In the genomic region with DNA sequence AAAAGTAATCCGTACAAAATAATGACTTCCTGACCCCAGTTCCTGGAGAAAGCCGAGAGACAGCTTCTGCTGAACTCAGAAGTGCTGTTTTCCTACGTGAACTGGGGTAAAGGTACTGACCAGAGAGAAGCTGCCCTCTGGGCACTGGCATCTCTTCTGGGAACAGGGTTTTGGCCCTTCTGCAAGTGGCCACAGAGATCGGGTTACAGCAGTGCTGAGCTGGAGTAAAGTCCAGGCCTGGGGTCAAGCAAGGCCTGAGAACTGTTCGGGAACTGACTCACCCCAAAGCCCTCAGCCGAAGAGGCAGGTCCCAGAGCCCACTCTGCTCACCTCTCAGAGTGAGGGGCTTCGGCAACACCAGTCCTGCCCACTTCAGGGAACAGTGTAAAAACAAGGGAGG, we compare ENCODE assay signal across 13 cellular contexts.
A peak's percentile ranks its signal among the peaks of the same experiment; 100 is the strongest.
DNase-seq lines count a peak whose midpoint lies in the region; ATAC-seq and TF ChIP-seq lines count a peak whose summit lies in the region.
"Had no signal": no experiment of that assay in that cellular context is flagged by ENCODE, and none has a peak within 500 bp of the region (broad histone marks: within the 10 kb centered on the region; RNA-seq: fewer than 3 reads in every experiment).

No MANE protein-coding gene starts in this region.

- H3K4me1 ChIP-seq in BLaER1 treated with 17β-estradiol and CSF1 and Interleukin-3, amounts not matched to agents 10 nM and 100 nM = peaks cover 39 to 76% (median 67%) of the 10 kb centered on the region in 10 experiments
- H3K4me1 ChIP-seq: transverse colon had no signal

- no peaks in the 10 kb centered on the region for H3K9me3 Mint-ChIP-seq in naive thymus-derived CD8-positive, alpha-beta T cell
- H3K9me3 Mint-ChIP-seq: immature natural killer cell had no signal

- no peaks in the 10 kb centered on the region; a peak in 1 of 22 replicates for H3K36me3 ChIP-seq in BLaER1 treated with 17β-estradiol and CSF1 and Interleukin-3, amounts not matched to agents 10 nM and 100 nM
- H3K36me3 ChIP-seq: transverse colon had no signal

- no peak for ATAC-seq in naive thymus-derived CD8-positive, alpha-beta T cell
- no peak for ATAC-seq in HG03025 (IDR thresholded peaks at IDR 0.05; ENCODE audit: low FRiP score, unreplicated experiment)

- H3K36me3 Mint-ChIP-seq in naive thymus-derived CD8-positive, alpha-beta T cell = no peaks in the 10 kb centered on the region
- H3K36me3 Mint-ChIP-seq: immature natural killer cell had no signal

- POLR2A ChIA-PET in naive thymus-derived CD8-positive, alpha-beta T cell (lab: Charles Lee) = interaction anchor here (0.7 kb wide), 1 partner anchor 11 kb away, joined by 3 read pairs; no protein-coding TSS in a partner anchor

- no peak overlapping the region for H3K4me3 ChIP-seq in BLaER1 treated with 17β-estradiol and CSF1 and Interleukin-3, amounts not matched to agents 10 nM and 100 nM
- H3K4me3 ChIP-seq in cardiac fibroblast (replicated peaks in 1 of 2; ENCODE audit: low read depth in 2 of 2, low read length in 2 of 2) = no peak overlapping the region
- H3K4me3 ChIP-seq: transverse colon had no signal

- H3K27me3 Mint-ChIP-seq in naive thymus-derived CD8-positive, alpha-beta T cell = no peaks in the 10 kb centered on the region
- H3K27me3 Mint-ChIP-seq: activated CD4-positive, alpha-beta memory T cell treated with anti-CD3 and anti-CD28 coated beads for 36 hours had no signal

- peak overlapping the region in 9 of 10 donors; percentile 31 to 96 (median 93) for H3K27ac Mint-ChIP-seq in naive thymus-derived CD8-positive, alpha-beta T cell

- H3K9me3 ChIP-seq in BLaER1 treated with 17β-estradiol and CSF1 and Interleukin-3, amounts not matched to agents 10 nM and 100 nM (replicated peaks in 1 of 11) = peaks cover 0 to 9% (median 0%) of the 10 kb centered on the region in 11 experiments; a peak in 4 of 22 replicates
- H3K9me3 ChIP-seq: transverse colon had no signal

- no peak for TF ChIP-seq CTCF in cardiac fibroblast (IDR thresholded peaks at IDR 0.05; ENCODE audit: low read depth, low read length)

- H3K4me2 ChIP-seq in BLaER1 treated with 17β-estradiol and CSF1 and Interleukin-3, amounts not matched to agents 10 nM and 100 nM = peak overlapping the region in 9 of 11 experiments; percentile 57 to 85 (median 77); a peak in 18 of 22 replicates

- H3K27me3 ChIP-seq in BLaER1 treated with 17β-estradiol and CSF1 and Interleukin-3, amounts not matched to agents 10 nM and 100 nM = no peaks in the 10 kb centered on the region
- H3K27me3 ChIP-seq: transverse colon had no signal

- peak overlapping the region in 5 of 10 donors; percentile 71 to 81 (median 76) for H3K4me3 Mint-ChIP-seq in naive thymus-derived CD8-positive, alpha-beta T cell

- DNase-seq in M059J (ENCODE audit: low read depth) (peak; percentile 98), cardiac fibroblast (ENCODE audit: low read depth in 2 of 2) (peak; percentile 44 to 81), dermis blood vessel endothelial cell (no peak), GM19238 (ENCODE audit: insufficient read length, low spot score) (no peak)
- DNase-seq in naive thymus-derived CD8-positive, alpha-beta T cell = no peak
- DNase-seq in stimulated activated CD4-positive, alpha-beta T cell treated with anti-CD3 and anti-CD28 coated beads, Interleukin-4, amount 100 ng/mL, for 4 hours = no peak
- DNase-seq: caudate nucleus, transverse colon had no signal

- peak overlapping the region in 4 of 11 experiments; percentile 4 to 47 (median 12); a peak in 2 of 22 replicates for H3K27ac ChIP-seq in BLaER1 treated with 17β-estradiol and CSF1 and Interleukin-3, amounts not matched to agents 10 nM and 100 nM
- H3K27ac ChIP-seq: HL-60 had no signal

- H3K9ac ChIP-seq in BLaER1 treated with 17β-estradiol and CSF1 and Interleukin-3, amounts not matched to agents 10 nM and 100 nM = no peak overlapping the region

- H4K20me1 ChIP-seq in BLaER1 treated with 17β-estradiol and CSF1 and Interleukin-3, amounts not matched to agents 10 nM and 100 nM = no peaks in the 10 kb centered on the region

- H3K4me1 Mint-ChIP-seq in naive thymus-derived CD8-positive, alpha-beta T cell = peaks cover 25 to 68% (median 52%) of the 10 kb centered on the region in 4 donors

Comparison
In these comparisons a context has a peak if more than half of its experiments do, and no peak if none do; other contexts are left out.
1. DNase-seq: peak in M059J (single experiment) and cardiac fibroblast (2 of 2); none in naive thymus-derived CD8-positive, alpha-beta T cell (0 of 10), dermis blood vessel endothelial cell (single experiment), stimulated activated CD4-positive, alpha-beta T cell treated with anti-CD3 and anti-CD28 coated beads, Interleukin-4, amount 100 ng/mL, for 4 hours (0 of 2) and GM19238 (single experiment).